Comparison of ENCODE assay signal across 21 cellular contexts in the genomic region with DNA sequence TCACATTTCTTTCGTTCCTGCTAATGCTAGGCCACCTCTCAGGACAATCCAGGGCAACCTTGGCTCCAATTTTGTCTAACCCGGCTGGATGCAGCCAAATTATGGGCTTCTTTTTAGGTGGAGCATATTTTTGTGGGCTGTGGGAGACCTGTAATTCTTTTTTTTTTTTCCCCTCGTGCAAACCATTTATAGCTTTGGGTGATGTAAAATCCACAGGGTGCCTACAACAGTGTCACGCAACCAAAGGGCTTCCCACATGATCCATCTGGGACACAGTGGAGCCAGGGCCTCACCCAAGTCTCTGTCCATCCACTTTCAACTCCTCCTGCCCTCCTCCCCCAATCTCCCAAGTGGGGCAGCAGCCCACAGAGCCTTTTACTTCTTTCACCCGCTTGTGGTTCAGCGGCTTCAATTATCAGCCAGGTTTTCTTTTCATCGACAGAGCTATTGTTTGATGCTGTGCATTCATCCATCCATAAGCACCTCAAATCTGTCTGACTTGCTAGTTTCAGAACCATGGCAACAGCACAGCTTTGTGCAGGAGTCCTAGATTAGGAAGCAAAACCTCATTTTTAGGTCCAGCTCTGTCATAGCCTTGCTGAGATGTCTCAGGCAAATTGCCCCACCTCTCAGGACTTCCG. TPM values are rescaled to one million over a fixed set of nuclear protein-coding genes. Genes with fewer than 3 reads are reported as not detected.
A peak's percentile ranks its signal among the peaks of the same experiment; 100 is the strongest.
DNase-seq lines count a peak whose midpoint lies in the region; ATAC-seq and TF ChIP-seq lines count a peak whose summit lies in the region.
"Had no signal": no experiment of that assay in that cellular context is flagged by ENCODE, and none has a peak within 500 bp of the region (broad histone marks: within the 10 kb centered on the region; RNA-seq: fewer than 3 reads in every experiment).

No MANE protein-coding gene starts in this region.

- peak; percentile 45 for TF ChIP-seq RAD21 in neural cell (conservative IDR thresholded peaks at IDR 0.05)

- ATAC-seq in HG02642 (IDR thresholded peaks at IDR 0.05; ENCODE audit: poor library complexity, unreplicated experiment) = no peak
- ATAC-seq: psoas muscle; stimulated activated naive B cell treated with anti-CD40 and anti-IgM and Interleukin-4, amounts not matched to agents 10 μg/mL and 1 μg/mL and 100 μg/mL, for 72 hours had no signal

- TF ChIP-seq POLR2A in breast epithelium (IDR thresholded peaks at IDR 0.05) = no peak

- peak overlapping the region; percentile 48 for H2AFZ ChIP-seq in neural cell (ENCODE audit: low read depth, low read length)

- TF ChIP-seq EP300 in neural cell (conservative IDR thresholded peaks at IDR 0.05; ENCODE audit: poor library complexity, severe bottlenecking) = peak; percentile 68

- H4K20me1 ChIP-seq in neural cell (ENCODE audit: insufficient read depth) = no peaks in the 10 kb centered on the region

- no peaks in the 10 kb centered on the region for H3K79me2 ChIP-seq in neural cell (replicated peaks; ENCODE audit: insufficient read depth, low read length)

- H3K4me1 ChIP-seq in HAP-1 = no peaks in the 10 kb centered on the region
- no peaks in the 10 kb centered on the region for H3K4me1 ChIP-seq in breast epithelium

- H3K27me3 ChIP-seq in HAP-1 (ENCODE audit: low read depth) (no peaks in the 10 kb centered on the region), neural cell (ENCODE audit: insufficient read depth, low read depth, low read length) (no peaks in the 10 kb centered on the region), breast epithelium (no peaks in the 10 kb centered on the region)

- H3K9me3 ChIP-seq in HAP-1 (no peaks in the 10 kb centered on the region), neural cell (ENCODE audit: low read length) (no peaks in the 10 kb centered on the region), breast epithelium (no peaks in the 10 kb centered on the region)
- H3K9me3 ChIP-seq: psoas muscle had no signal

- DNase-seq in HAP-1 (ENCODE audit: low spot score in 2 of 2) (peak; percentile 22 to 46), NCI-H1694 (lab: John Stamatoyannopoulos, UW) (peak; percentile 27), NCI-H748 (lab: John Stamatoyannopoulos, UW; ENCODE audit: unreplicated experiment) (peak; percentile 79), breast epithelium (ENCODE audit: low spot score in 2 of 2) (no peak), KBM-7 (no peak), OCI-M1 (lab: John Stamatoyannopoulos, UW) (no peak)
- DNase-seq: activated CD4-positive, alpha-beta memory T cell treated with anti-CD3 and anti-CD28 coated beads for 36 hours; activated T-cell treated with anti-CD3 and anti-CD28 coated beads, Interleukin-2, amount 50 U/mL, for 24 hours; AML-193; erythroblast; H9; Kasumi-1; NCI-H446; psoas muscle; SHP77; stimulated activated naive B cell treated with anti-CD40 and anti-IgM and Interleukin-4, amounts not matched to agents 10 μg/mL and 1 μg/mL and 100 μg/mL, for 72 hours; T-helper 1 cell; trophoblast cell had no signal

- H3K27ac ChIP-seq in neural cell (ENCODE audit: low read length) (peak overlapping the region; percentile 86), breast epithelium (no peak overlapping the region)
- H3K27ac ChIP-seq: psoas muscle had no signal

- no peaks in the 10 kb centered on the region for H3F3A ChIP-seq in neural cell (ENCODE audit: insufficient read depth, low read length, poor library complexity, severe bottlenecking)

- intact Hi-C loops in breast epithelium (cut with DNase I; ENCODE audit: low total_unique reads) = loop anchor here (1.0 kb wide), 1 partner anchor 25 kb away; no protein-coding TSS in a partner anchor

- H3K36me3 ChIP-seq in HAP-1 (replicated peaks) (no peaks in the 10 kb centered on the region), neural cell (ENCODE audit: insufficient read depth, low read length) (no peaks in the 10 kb centered on the region), breast epithelium (no peaks in the 10 kb centered on the region)

- no peaks in the 10 kb centered on the region for H3K9me2 ChIP-seq in neural cell (ENCODE audit: insufficient read depth, low read length)

- peak overlapping the region; percentile 48 for H3K4me2 ChIP-seq in neural cell (ENCODE audit: low read length)

- H3K4me3 ChIP-seq in HAP-1 (no peak overlapping the region), neural cell (ENCODE audit: low read length) (peak overlapping the region; percentile 39), breast epithelium (no peak overlapping the region)
- H3K4me3 ChIP-seq: psoas muscle had no signal

- in situ Hi-C loops in HAP-1 (cut with MboI; ENCODE audit: low sequenced_read_pairs) = loop anchor here (25.0 kb wide), 1 partner anchor 863 kb away; no protein-coding TSS in a partner anchor
- in situ Hi-C loops in KBM-7 (cut with MboI; ENCODE audit: low pct_unique_long_range_greater_than_20kb, low sequenced_read_pairs) = no loop called here

- TF ChIP-seq CTCF in neural cell (IDR thresholded peaks at IDR 0.05; ENCODE audit: poor library complexity, severe bottlenecking) = no peak
- TF ChIP-seq CTCF in breast epithelium (IDR thresholded peaks at IDR 0.05) = no peak

- H3K9ac ChIP-seq in neural cell (ENCODE audit: low read length) = peak overlapping the region; percentile 56

TF ChIP-seq in neural cell, 6 proteins besides CTCF, POLR2A, EP300 and RAD21:
- TF ChIP-seq TAF1 (IDR thresholded peaks at IDR 0.05; ENCODE audit: low read depth) = no peak
- peak; percentile 22 for TF ChIP-seq POLR2AphosphoS5 (IDR thresholded peaks at IDR 0.05)
- TF ChIP-seq, protein P1, sequence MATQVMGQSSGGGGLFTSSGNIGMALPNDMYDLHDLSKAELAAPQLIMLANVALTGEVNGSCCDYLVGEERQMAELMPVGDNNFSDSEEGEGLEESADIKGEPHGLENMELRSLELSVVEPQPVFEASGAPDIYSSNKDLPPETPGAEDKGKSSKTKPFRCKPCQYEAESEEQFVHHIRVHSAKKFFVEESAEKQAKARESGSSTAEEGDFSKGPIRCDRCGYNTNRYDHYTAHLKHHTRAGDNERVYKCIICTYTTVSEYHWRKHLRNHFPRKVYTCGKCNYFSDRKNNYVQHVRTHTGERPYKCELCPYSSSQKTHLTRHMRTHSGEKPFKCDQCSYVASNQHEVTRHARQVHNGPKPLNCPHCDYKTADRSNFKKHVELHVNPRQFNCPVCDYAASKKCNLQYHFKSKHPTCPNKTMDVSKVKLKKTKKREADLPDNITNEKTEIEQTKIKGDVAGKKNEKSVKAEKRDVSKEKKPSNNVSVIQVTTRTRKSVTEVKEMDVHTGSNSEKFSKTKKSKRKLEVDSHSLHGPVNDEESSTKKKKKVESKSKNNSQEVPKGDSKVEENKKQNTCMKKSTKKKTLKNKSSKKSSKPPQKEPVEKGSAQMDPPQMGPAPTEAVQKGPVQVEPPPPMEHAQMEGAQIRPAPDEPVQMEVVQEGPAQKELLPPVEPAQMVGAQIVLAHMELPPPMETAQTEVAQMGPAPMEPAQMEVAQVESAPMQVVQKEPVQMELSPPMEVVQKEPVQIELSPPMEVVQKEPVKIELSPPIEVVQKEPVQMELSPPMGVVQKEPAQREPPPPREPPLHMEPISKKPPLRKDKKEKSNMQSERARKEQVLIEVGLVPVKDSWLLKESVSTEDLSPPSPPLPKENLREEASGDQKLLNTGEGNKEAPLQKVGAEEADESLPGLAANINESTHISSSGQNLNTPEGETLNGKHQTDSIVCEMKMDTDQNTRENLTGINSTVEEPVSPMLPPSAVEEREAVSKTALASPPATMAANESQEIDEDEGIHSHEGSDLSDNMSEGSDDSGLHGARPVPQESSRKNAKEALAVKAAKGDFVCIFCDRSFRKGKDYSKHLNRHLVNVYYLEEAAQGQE (IDR thresholded peaks at IDR 0.05; ENCODE audit: borderline replicate concordance) = peak; percentile 56
- TF ChIP-seq EZH2 (IDR thresholded peaks at IDR 0.05; ENCODE audit: borderline replicate concordance, insufficient read depth, low read length, poor library complexity, severe bottlenecking) = no peak
- peak; percentile 44 for TF ChIP-seq SMC3 (conservative IDR thresholded peaks at IDR 0.05; ENCODE audit: poor library complexity)
- no peak for TF ChIP-seq MXI1 (conservative IDR thresholded peaks at IDR 0.05; ENCODE audit: poor library complexity, severe bottlenecking)

RNA-seq across cellular contexts. Expression of gene OVAAL, which starts 10.0 kb away (rescaled TPM):
- not detected in 2 replicates for polyA plus RNA-seq in neural cell
- not detected in 2 replicates for polyA minus RNA-seq in neural cell
- not detected for total RNA-seq in breast epithelium
- total RNA-seq: activated CD4-positive, alpha-beta memory T cell treated with anti-CD3 and anti-CD28 coated beads for 36 hours; H9; lower leg skin; psoas muscle had no signal

RNA-seq across cellular contexts. Expression of gene ACBD6, which starts 46.4 kb away (rescaled TPM):
- polyA plus RNA-seq in neural cell = 92.4 and 110 TPM in 2 replicates
- polyA minus RNA-seq in neural cell = 110 and 118 TPM in 2 replicates
- 10 to 100 TPM; 42.6 to 50.1 (median 48.8) TPM for total RNA-seq in breast epithelium

Comparison
In these comparisons a context has a peak if more than half of its experiments do, and no peak if none do; other contexts are left out.
1. DNase-seq: peak in HAP-1 (2 of 2), NCI-H1694 (single experiment) and NCI-H748 (single experiment); none in breast epithelium (0 of 2), KBM-7 (single experiment) and OCI-M1 (single experiment).